ENCODE assay signal across 8 cellular contexts in the genomic region with DNA sequence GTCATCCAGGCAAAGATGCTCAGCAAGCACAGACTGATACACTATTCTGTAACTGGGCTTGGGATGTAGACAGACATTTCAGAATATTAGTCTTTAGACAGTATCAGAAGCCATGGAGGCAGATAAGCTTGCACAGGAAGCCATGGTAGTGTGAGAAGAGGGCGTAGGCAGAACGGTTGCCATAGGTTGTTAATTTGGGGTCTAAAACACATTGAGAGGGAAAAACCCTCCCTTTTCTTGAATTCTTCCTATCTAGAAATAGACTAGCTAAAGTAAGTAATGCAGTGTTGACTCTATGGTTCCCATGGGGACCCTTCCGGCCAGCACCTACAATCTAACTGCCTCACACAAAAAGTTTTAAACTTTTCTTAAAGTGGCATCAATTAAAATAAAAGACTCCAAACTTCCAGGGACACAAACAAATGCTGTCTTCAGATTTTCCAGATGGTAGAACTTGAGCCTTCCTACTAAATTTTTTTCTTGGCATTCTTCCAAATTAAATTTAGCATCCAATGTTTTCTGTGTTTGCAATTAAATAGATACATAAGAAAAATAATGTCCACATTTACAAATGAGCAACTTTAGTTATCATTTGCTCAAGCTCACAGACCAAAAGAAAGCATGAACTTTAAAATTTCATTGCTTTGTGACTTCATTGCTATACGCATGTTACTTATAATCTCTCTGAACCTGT. TPM values are rescaled to one million over a fixed set of nuclear protein-coding genes. Genes with fewer than 3 reads are reported as not detected.
DNase-seq lines count a peak whose midpoint lies in the region; ATAC-seq and TF ChIP-seq lines count a peak whose summit lies in the region.

No MANE protein-coding gene starts in this region.

- H3K4me1 Mint-ChIP-seq in effector memory CD8-positive, alpha-beta T cell (ENCODE audit: low read depth in 2 of 2): peaks cover 13 to 24% of the 10 kb centered on the region in 2 donors

- no peak for ATAC-seq in effector memory CD8-positive, alpha-beta T cell (replicated peaks)

- no peak for TF ChIP-seq POLR2A in lower leg skin (IDR thresholded peaks at IDR 0.05)

- no peak overlapping the region for H3K27ac ChIP-seq in parathyroid adenoma

- H3K4me3 ChIP-seq in GM12865 (ENCODE audit: low read depth, low read length) (peak overlapping the region; percentile 72), parathyroid adenoma (ENCODE audit: low read depth, low read length) (peak overlapping the region; percentile 82), lower leg skin (ENCODE audit: low read depth, poor library complexity, severe bottlenecking) (no peak overlapping the region)

- H3K27ac Mint-ChIP-seq in effector memory CD8-positive, alpha-beta T cell: peak overlapping the region; percentile 91 to 92

- peak overlapping the region; percentile 55 for H3K4me2 ChIP-seq in parathyroid adenoma (ENCODE audit: low read length)

- no peaks in the 10 kb centered on the region for H3K36me3 ChIP-seq in parathyroid adenoma (ENCODE audit: control insufficient read depth, insufficient read depth, low read length)

- no peaks in the 10 kb centered on the region for H3K9me3 ChIP-seq in parathyroid adenoma (ENCODE audit: control insufficient read depth, low read length)

- H3K9ac ChIP-seq in parathyroid adenoma: no peak overlapping the region

- H3K27me3 Mint-ChIP-seq in effector memory CD8-positive, alpha-beta T cell: no peaks in the 10 kb centered on the region

- no peak for TF ChIP-seq CTCF in GM12865 (IDR thresholded peaks at IDR 0.05; ENCODE audit: insufficient read depth, low read depth, low read length, missing control alignments)
- no peak for TF ChIP-seq CTCF in parathyroid adenoma (IDR thresholded peaks at IDR 0.05)
- TF ChIP-seq CTCF in lower leg skin (IDR thresholded peaks at IDR 0.05): no peak

- peaks cover 52% of the 10 kb centered on the region for H3K36me3 Mint-ChIP-seq in effector memory CD8-positive, alpha-beta T cell (ENCODE audit: insufficient read depth)

- peaks cover 3% of the 10 kb centered on the region for H3K79me2 ChIP-seq in parathyroid adenoma

- DNase-seq in GM12865 (ENCODE audit: low read depth) (peak; percentile 54), NAMALWA (ENCODE audit: low spot score) (peak; percentile 59), lower leg skin (ENCODE audit: low spot score in 2 of 2) (no peak), medulla oblongata (ENCODE audit: extremely low spot score) (no peak), HuH-7.5 (ENCODE audit: low spot score) (no peak)
- DNase-seq in effector memory CD8-positive, alpha-beta T cell: no peak
- DNase-seq in activated CD4-positive, alpha-beta T cell treated with anti-CD3 and anti-CD28 coated beads, Interleukin-2, amount 50 U/mL, for 4 hours: no peak

- H3K27me3 ChIP-seq in parathyroid adenoma (ENCODE audit: control insufficient read depth, insufficient read depth, low read length): no peaks in the 10 kb centered on the region

- WGBS in lower leg skin, 2 donors: 65 to 75% methylated on average over 4 of the region's 4 CpGs

- no peaks in the 10 kb centered on the region for H3K9me3 Mint-ChIP-seq in effector memory CD8-positive, alpha-beta T cell

- peaks cover 19% of the 10 kb centered on the region for H3K4me1 ChIP-seq in parathyroid adenoma

- H3K4me3 Mint-ChIP-seq in effector memory CD8-positive, alpha-beta T cell: peak overlapping the region; percentile 87 to 89

- intact Hi-C loops in lower leg skin (cut with DNase I; ENCODE audit: low total_unique reads): no loop called here

- no peak overlapping the region for H2AFZ ChIP-seq in parathyroid adenoma

RNA-seq across cellular contexts. Expression of a gene that starts 1.9 kb away (rescaled TPM):
- 10 to 100 TPM; 53.8 to 71.2 (median 57.3) TPM for total RNA-seq in lower leg skin

RNA-seq across cellular contexts. Expression of a gene that starts 2.1 kb away (rescaled TPM):
- total RNA-seq in lower leg skin: 1 to 10 TPM in 3 of 4 donors, under 1 TPM in 1; 0.84 to 6.6 (median 1.2) TPM

RNA-seq across cellular contexts. Expression of a gene that starts 29.3 kb away (rescaled TPM):
- total RNA-seq in lower leg skin: 1 to 10 TPM; 4.6 to 6.7 (median 5.4) TPM

RNA-seq across cellular contexts. Expression of a gene that starts 31.1 kb away (rescaled TPM):
- total RNA-seq in lower leg skin: 1 to 10 TPM; 2.7 to 7.6 (median 4.2) TPM

Comparison
In these comparisons a context has a peak if more than half of its experiments do, and no peak if none do; other contexts are left out.
1. DNase-seq: peak in GM12865 (single experiment) and NAMALWA (single experiment); none in effector memory CD8-positive, alpha-beta T cell (0 of 3), lower leg skin (0 of 2), medulla oblongata (single experiment), HuH-7.5 (single experiment) and activated CD4-positive, alpha-beta T cell treated with anti-CD3 and anti-CD28 coated beads, Interleukin-2, amount 50 U/mL, for 4 hours (0 of 2).